Comparison of ENCODE assay signal across 1 cellular context in the genomic region with DNA sequence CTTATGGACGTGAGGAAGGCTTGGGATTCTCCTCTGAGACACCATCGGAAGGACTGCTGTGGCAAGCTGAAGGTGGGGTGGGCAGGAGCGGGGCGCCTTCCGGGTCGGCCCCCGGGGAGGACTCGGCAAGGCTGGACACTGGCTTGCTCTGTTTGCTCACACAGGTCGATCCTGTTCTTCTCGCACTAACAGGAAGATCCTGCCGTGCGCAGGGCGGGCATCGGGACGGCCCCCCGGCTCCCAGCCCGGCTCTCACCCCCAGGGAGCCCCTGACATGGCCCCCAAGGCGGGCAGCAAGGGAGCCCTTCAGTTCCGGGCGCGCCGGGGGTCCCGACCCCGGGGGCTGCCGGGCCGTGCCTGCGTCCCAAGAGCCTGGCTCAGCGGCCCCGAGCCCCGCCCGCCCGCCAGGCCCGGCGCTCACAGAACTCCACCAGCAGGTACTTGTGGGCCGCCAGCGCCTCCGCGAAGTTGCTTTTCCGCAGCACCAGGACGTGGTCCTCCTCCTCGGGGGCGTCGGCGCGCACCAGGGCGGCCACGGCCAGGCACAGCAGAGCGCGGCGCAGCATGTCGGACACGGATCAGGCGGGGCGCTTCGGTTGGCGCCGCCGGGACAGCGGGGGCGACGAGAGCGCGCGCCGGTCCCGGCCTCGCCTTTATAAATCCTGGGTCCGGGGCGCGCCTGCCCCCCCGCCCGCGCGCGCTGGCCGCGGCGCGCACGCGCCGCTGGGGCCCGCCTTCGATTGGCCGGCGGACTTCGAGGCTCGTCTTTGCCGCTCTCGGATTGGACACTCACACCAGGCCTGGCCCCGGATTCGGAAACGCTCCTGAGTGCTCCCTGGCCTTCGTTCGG.
TF ChIP-seq lines count a peak whose summit lies in the region.

Gene P4HB, minus strand, starts transcription at position 630 of the 850 bp plus-strand sequence. Its CDS starts 64 bp downstream, at position 566.

TF ChIP-seq in K562, 482 proteins besides CTCF, POLR2A, EP300 and RAD21 (continued from another document):
- TF ChIP-seq PKNOX1 (IDR thresholded peaks at IDR 0.05) = no peak
- no peak for TF ChIP-seq XRCC5 (IDR thresholded peaks at IDR 0.05; ENCODE audit: low read depth, low read length)
- TF ChIP-seq POLR3G (IDR thresholded peaks at IDR 0.05; ENCODE audit: extremely low read depth, insufficient read length, insufficient replicate concordance) = no peak
- TF ChIP-seq SMAD4 (CRISPR knock-in tag; conservative IDR thresholded peaks at IDR 0.05) = no peak
- TF ChIP-seq MAFF (IDR thresholded peaks at IDR 0.05; ENCODE audit: low read length) = no peak
- TF ChIP-seq BHLHE40 (IDR thresholded peaks at IDR 0.05; ENCODE audit: low read length) = no peak
- no peak for TF ChIP-seq CHD2 (IDR thresholded peaks at IDR 0.05; ENCODE audit: low read depth, low read length)
- TF ChIP-seq MBD2 (IDR thresholded peaks at IDR 0.05; ENCODE audit: borderline replicate concordance, low read depth) = no peak
- TF ChIP-seq, protein P1, sequence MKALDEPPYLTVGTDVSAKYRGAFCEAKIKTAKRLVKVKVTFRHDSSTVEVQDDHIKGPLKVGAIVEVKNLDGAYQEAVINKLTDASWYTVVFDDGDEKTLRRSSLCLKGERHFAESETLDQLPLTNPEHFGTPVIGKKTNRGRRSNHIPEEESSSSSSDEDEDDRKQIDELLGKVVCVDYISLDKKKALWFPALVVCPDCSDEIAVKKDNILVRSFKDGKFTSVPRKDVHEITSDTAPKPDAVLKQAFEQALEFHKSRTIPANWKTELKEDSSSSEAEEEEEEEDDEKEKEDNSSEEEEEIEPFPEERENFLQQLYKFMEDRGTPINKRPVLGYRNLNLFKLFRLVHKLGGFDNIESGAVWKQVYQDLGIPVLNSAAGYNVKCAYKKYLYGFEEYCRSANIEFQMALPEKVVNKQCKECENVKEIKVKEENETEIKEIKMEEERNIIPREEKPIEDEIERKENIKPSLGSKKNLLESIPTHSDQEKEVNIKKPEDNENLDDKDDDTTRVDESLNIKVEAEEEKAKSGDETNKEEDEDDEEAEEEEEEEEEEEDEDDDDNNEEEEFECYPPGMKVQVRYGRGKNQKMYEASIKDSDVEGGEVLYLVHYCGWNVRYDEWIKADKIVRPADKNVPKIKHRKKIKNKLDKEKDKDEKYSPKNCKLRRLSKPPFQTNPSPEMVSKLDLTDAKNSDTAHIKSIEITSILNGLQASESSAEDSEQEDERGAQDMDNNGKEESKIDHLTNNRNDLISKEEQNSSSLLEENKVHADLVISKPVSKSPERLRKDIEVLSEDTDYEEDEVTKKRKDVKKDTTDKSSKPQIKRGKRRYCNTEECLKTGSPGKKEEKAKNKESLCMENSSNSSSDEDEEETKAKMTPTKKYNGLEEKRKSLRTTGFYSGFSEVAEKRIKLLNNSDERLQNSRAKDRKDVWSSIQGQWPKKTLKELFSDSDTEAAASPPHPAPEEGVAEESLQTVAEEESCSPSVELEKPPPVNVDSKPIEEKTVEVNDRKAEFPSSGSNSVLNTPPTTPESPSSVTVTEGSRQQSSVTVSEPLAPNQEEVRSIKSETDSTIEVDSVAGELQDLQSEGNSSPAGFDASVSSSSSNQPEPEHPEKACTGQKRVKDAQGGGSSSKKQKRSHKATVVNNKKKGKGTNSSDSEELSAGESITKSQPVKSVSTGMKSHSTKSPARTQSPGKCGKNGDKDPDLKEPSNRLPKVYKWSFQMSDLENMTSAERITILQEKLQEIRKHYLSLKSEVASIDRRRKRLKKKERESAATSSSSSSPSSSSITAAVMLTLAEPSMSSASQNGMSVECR (CRISPR knock-in tag; IDR thresholded peaks at IDR 0.05) = peak; percentile 47
- TF ChIP-seq DEAF1 (CRISPR knock-in tag; IDR thresholded peaks at IDR 0.05) = no peak
- no peak for TF ChIP-seq ZKSCAN8 (CRISPR knock-in tag; IDR thresholded peaks at IDR 0.05)
- TF ChIP-seq PHF8 (IDR thresholded peaks at IDR 0.05; ENCODE audit: borderline replicate concordance, low read length) = peak; percentile 77; the same call in 1 of the 2 replicates
- TF ChIP-seq PURB (CRISPR knock-in tag; IDR thresholded peaks at IDR 0.05; ENCODE audit: low read depth) = no peak
- no peak for TF ChIP-seq MCM7 (IDR thresholded peaks at IDR 0.05)
- TF ChIP-seq ZNF224 (CRISPR knock-in tag; IDR thresholded peaks at IDR 0.05) = no peak
- TF ChIP-seq ZNF41 (CRISPR knock-in tag; conservative IDR thresholded peaks at IDR 0.05) = no peak
- TF ChIP-seq, protein P2, sequence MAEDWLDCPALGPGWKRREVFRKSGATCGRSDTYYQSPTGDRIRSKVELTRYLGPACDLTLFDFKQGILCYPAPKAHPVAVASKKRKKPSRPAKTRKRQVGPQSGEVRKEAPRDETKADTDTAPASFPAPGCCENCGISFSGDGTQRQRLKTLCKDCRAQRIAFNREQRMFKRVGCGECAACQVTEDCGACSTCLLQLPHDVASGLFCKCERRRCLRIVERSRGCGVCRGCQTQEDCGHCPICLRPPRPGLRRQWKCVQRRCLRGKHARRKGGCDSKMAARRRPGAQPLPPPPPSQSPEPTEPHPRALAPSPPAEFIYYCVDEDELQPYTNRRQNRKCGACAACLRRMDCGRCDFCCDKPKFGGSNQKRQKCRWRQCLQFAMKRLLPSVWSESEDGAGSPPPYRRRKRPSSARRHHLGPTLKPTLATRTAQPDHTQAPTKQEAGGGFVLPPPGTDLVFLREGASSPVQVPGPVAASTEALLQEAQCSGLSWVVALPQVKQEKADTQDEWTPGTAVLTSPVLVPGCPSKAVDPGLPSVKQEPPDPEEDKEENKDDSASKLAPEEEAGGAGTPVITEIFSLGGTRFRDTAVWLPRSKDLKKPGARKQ (CRISPR knock-in tag; IDR thresholded peaks at IDR 0.05) = no peak
TF ChIP-seq in K562: peak in this region for 73.
